31 cellular contexts compared by ENCODE assay signal in genomic region chr17:65385071-65385470, GRCh38.
"Had no signal": no experiment of that assay in that cellular context is flagged by ENCODE, and none has a peak within 500 bp of the region (broad histone marks: within the 10 kb centered on the region; RNA-seq: fewer than 3 reads in every experiment).

No MANE protein-coding gene starts in this region.

- H3K36me3 ChIP-seq: ascending aorta, cardiac muscle cell had no signal

- H3K9me3 ChIP-seq: ascending aorta had no signal

- ATAC-seq: activated CD4-positive, alpha-beta T cell treated with anti-CD3 and anti-CD28 coated beads for 36 hours; activated CD4-positive, CD25-positive, alpha-beta regulatory T cell treated with anti-CD3 and anti-CD28 coated beads, Interleukin-2, amount 50 U/mL, for 24 hours; activated CD8-positive, alpha-beta memory T cell treated with anti-CD3 and anti-CD28 coated beads, Interleukin-2, amount 10 ng/mL, durations not matched to agents 7 days and 5 days; activated CD8-positive, alpha-beta T cell treated with anti-CD3 and anti-CD28 coated beads, Interleukin-2, amount 10 ng/mL, durations not matched to agents 7 days and 5 days; activated naive CD8-positive, alpha-beta T cell treated with anti-CD3 and anti-CD28 coated beads, Interleukin-2, amount 50 U/mL, for 24 hours had no signal

- H3K27me3 ChIP-seq: ascending aorta, cardiac muscle cell had no signal

- DNase-seq: activated CD4-positive, alpha-beta memory T cell treated with anti-CD3 and anti-CD28 coated beads, Interleukin-2, amount 10 ng/mL, durations not matched to agents 7 days and 5 days; activated CD4-positive, alpha-beta T cell treated with anti-CD3 and anti-CD28 coated beads for 1 hour; activated CD4-positive, alpha-beta T cell treated with anti-CD3 and anti-CD28 coated beads for 36 hours; activated CD4-positive, alpha-beta T cell treated with anti-CD3 and anti-CD28 coated beads for 48 hours; activated CD4-positive, alpha-beta T cell treated with anti-CD3 and anti-CD28 coated beads, Interleukin-2, amount 10 ng/mL, durations not matched to agents 7 days and 5 days; activated CD4-positive, alpha-beta T cell treated with anti-CD3 and anti-CD28 coated beads, Interleukin-2, amount 50 U/mL, for 48 hours; activated CD4-positive, CD25-positive, alpha-beta regulatory T cell; activated CD8-positive, alpha-beta memory T cell treated with anti-CD3 and anti-CD28 coated beads for 24 hours; activated CD8-positive, alpha-beta memory T cell treated with anti-CD3 and anti-CD28 coated beads, Interleukin-2, amount 10 ng/mL, durations not matched to agents 7 days and 5 days; activated CD8-positive, alpha-beta memory T cell treated with anti-CD3 and anti-CD28 coated beads, Interleukin-2, amount 50 U/mL, for 48 hours; activated CD8-positive, alpha-beta T cell treated with anti-CD3 and anti-CD28 coated beads, Interleukin-2, amount 10 ng/mL, durations not matched to agents 7 days and 5 days; activated effector memory CD4-positive, alpha-beta T cell treated with Interleukin-2 at 50 U/mL for 16 hours; activated gamma-delta T cell; activated naive CD4-positive, alpha-beta T cell treated with anti-CD3 and anti-CD28 coated beads, Interleukin-2, amount 10 ng/mL, durations not matched to agents 7 days and 5 days; activated naive CD4-positive, alpha-beta T cell treated with Interleukin-2 at 50 U/mL for 16 hours; activated naive CD8-positive, alpha-beta T cell treated with anti-CD3 and anti-CD28 coated beads, Interleukin-2, amount 10 ng/mL, durations not matched to agents 7 days and 5 days; activated naive CD8-positive, alpha-beta T cell treated with anti-CD3 and anti-CD28 coated beads, Interleukin-2, amount 50 U/mL, for 24 hours; activated T-cell treated with anti-CD3 and anti-CD28 coated beads, Interleukin-2, amount 50 U/mL, for 24 hours; activated T-cell treated with anti-CD3 and anti-CD28 coated beads, Interleukin-2, amount 50 U/mL, for 48 hours; amygdala; anterior cingulate cortex; caudate nucleus; cerebellar nuclear complex; T-helper 2 cell; T-helper 9 cell had no signal

- H3K4me1 ChIP-seq: ascending aorta had no signal

- H3K4me3 ChIP-seq: ascending aorta, cardiac muscle cell had no signal

- FAIRE-seq: bronchial epithelial cell, TTC549 had no signal

- H3K27ac ChIP-seq: ascending aorta, cardiac muscle cell, VCaP had no signal
